ENCODE assay signal across 18 cellular contexts in genomic region chr4:47750771-47751170, GRCh38.
DNase-seq lines count a peak whose midpoint lies in the region; ATAC-seq, FAIRE-seq and TF ChIP-seq lines count a peak whose summit lies in the region.
"Had no signal": no experiment of that assay in that cellular context is flagged by ENCODE, and none has a peak within 500 bp of the region (broad histone marks: within the 10 kb centered on the region; RNA-seq: fewer than 3 reads in every experiment).

No MANE protein-coding gene starts in this region.

- no peak overlapping the region for H3K9ac ChIP-seq in BLaER1 treated with 17β-estradiol and CSF1 and Interleukin-3, amounts not matched to agents 10 nM and 100 nM
- H3K9ac ChIP-seq in astrocyte (ENCODE audit: low read length), result no peak overlapping the region

- 52 to 64% (median 61%) methylated on average over 2 of the region's 2 CpGs for WGBS in heart left ventricle, 4 donors

- peak overlapping the region; percentile 28 to 79 for H3K27ac ChIP-seq in right atrium auricular region
- H3K27ac ChIP-seq in heart left ventricle, result peak overlapping the region in 5 of 12 donors; percentile 36 to 94 (median 43)
- no peak overlapping the region for H3K27ac ChIP-seq in BLaER1 treated with 17β-estradiol and CSF1 and Interleukin-3, amounts not matched to agents 10 nM and 100 nM
- H3K27ac ChIP-seq in astrocyte (ENCODE audit: low read depth, low read length), result no peak overlapping the region
- H3K27ac ChIP-seq: C4-2B had no signal

- no peaks in the 10 kb centered on the region for H4K20me1 ChIP-seq in BLaER1 treated with 17β-estradiol and CSF1 and Interleukin-3, amounts not matched to agents 10 nM and 100 nM
- no peaks in the 10 kb centered on the region for H4K20me1 ChIP-seq in astrocyte (ENCODE audit: insufficient read depth, low read length)

- H3K4me1 Mint-ChIP-seq in astrocyte (ENCODE audit: low read depth, unreplicated experiment), result peaks cover 13% of the 10 kb centered on the region
- H3K4me1 Mint-ChIP-seq: B cell had no signal

- H3K4me1 ChIP-seq in right atrium auricular region (peaks cover 0 to 40% of the 10 kb centered on the region in 2 donors), heart left ventricle (peaks cover 0 to 38% (median 2%) of the 10 kb centered on the region in 12 donors), astrocyte (ENCODE audit: insufficient read depth, low read length) (no peaks in the 10 kb centered on the region)
- peaks cover 0 to 22% (median 15%) of the 10 kb centered on the region in 10 experiments; a peak in 11 of 20 replicates for H3K4me1 ChIP-seq in BLaER1 treated with 17β-estradiol and CSF1 and Interleukin-3, amounts not matched to agents 10 nM and 100 nM

- H3K4me2 ChIP-seq in BLaER1 treated with 17β-estradiol and CSF1 and Interleukin-3, amounts not matched to agents 10 nM and 100 nM, result peak overlapping the region in 8 of 11 experiments; percentile 0 to 68 (median 46); a peak in 14 of 22 replicates
- H3K4me2 ChIP-seq in astrocyte (ENCODE audit: low read length), result no peak overlapping the region

- peaks cover 11% of the 10 kb centered on the region for H3K9me3 Mint-ChIP-seq in astrocyte (ENCODE audit: unreplicated experiment)

- peaks cover 1% of the 10 kb centered on the region for H3K36me3 Mint-ChIP-seq in astrocyte (ENCODE audit: low read depth, unreplicated experiment)

- H3K4me3 ChIP-seq in right atrium auricular region (no peak overlapping the region), heart left ventricle (no peak overlapping the region), astrocyte (ENCODE audit: insufficient read depth, low read depth, low read length) (no peak overlapping the region), fibroblast of villous mesenchyme (ENCODE audit: low read depth, low read length) (no peak overlapping the region)
- H3K4me3 ChIP-seq in BLaER1 treated with 17β-estradiol and CSF1 and Interleukin-3, amounts not matched to agents 10 nM and 100 nM, result no peak overlapping the region

- no peak overlapping the region for H3K4me3 Mint-ChIP-seq in astrocyte (ENCODE audit: unreplicated experiment)
- H3K4me3 Mint-ChIP-seq: B cell; CD4-positive, alpha-beta T cell; H9 had no signal

- H2AFZ ChIP-seq in astrocyte (ENCODE audit: low read depth, low read length), result no peak overlapping the region

- DNase-seq in right atrium auricular region (ENCODE audit: low spot score), result no peak
- DNase-seq in heart left ventricle, result no peak
- DNase-seq in astrocyte (ENCODE audit: low read depth), result no peak
- peak; percentile 75 for DNase-seq in fibroblast of villous mesenchyme (ENCODE audit: low read depth)
- DNase-seq in NAMALWA (ENCODE audit: low spot score), result no peak
- DNase-seq: CD4-positive, alpha-beta T cell; DMS153; DMS79; GDM1; GOT3; H9 had no signal

- no peaks in the 10 kb centered on the region for H3K79me2 ChIP-seq in astrocyte (ENCODE audit: insufficient read depth, low read length)

- no peak for TF ChIP-seq POLR2A in heart left ventricle (IDR thresholded peaks at IDR 0.05)

- no peaks in the 10 kb centered on the region for H3K36me3 ChIP-seq in right atrium auricular region
- H3K36me3 ChIP-seq in heart left ventricle, result no peaks in the 10 kb centered on the region
- no peaks in the 10 kb centered on the region for H3K36me3 ChIP-seq in BLaER1 treated with 17β-estradiol and CSF1 and Interleukin-3, amounts not matched to agents 10 nM and 100 nM
- no peaks in the 10 kb centered on the region for H3K36me3 ChIP-seq in astrocyte (ENCODE audit: insufficient read depth, low read length)

- intact Hi-C loops in heart left ventricle (cut with DNase I), result loop anchor here in 1 of 10 donors (5.0 kb wide), 1 partner anchor 43 kb away; no protein-coding TSS in a partner anchor

- no peak overlapping the region for H3K27ac Mint-ChIP-seq in astrocyte (ENCODE audit: unreplicated experiment)
- H3K27ac Mint-ChIP-seq: B cell; CD4-positive, alpha-beta T cell had no signal

- H3K27me3 ChIP-seq in right atrium auricular region, result no peaks in the 10 kb centered on the region
- no peaks in the 10 kb centered on the region for H3K27me3 ChIP-seq in heart left ventricle
- H3K27me3 ChIP-seq in BLaER1 treated with 17β-estradiol and CSF1 and Interleukin-3, amounts not matched to agents 10 nM and 100 nM, result no peaks in the 10 kb centered on the region
- H3K27me3 ChIP-seq in astrocyte (ENCODE audit: insufficient read depth, low read length), result no peaks in the 10 kb centered on the region

- TF ChIP-seq CTCF in right atrium auricular region (IDR thresholded peaks at IDR 0.05) (no peak), heart left ventricle (IDR thresholded peaks at IDR 0.05) (no peak), astrocyte (IDR thresholded peaks at IDR 0.05; ENCODE audit: insufficient read depth, low read depth, low read length) (no peak), fibroblast of villous mesenchyme (IDR thresholded peaks at IDR 0.05; ENCODE audit: insufficient read depth, low read depth, low read length) (no peak)

- peak; percentile 32 for FAIRE-seq in astrocyte (lab: Jason Lieb, UNC)
- FAIRE-seq: GM12892, GM18507, HTR-8/SVneo had no signal

- ATAC-seq in heart left ventricle, result no peak
- ATAC-seq in GM21825 (IDR thresholded peaks at IDR 0.05; ENCODE audit: unreplicated experiment), result no peak

- peaks cover 1% of the 10 kb centered on the region for H3K27me3 Mint-ChIP-seq in astrocyte (ENCODE audit: low read depth, unreplicated experiment)

- H3K9me3 ChIP-seq in right atrium auricular region (peaks cover 0 to 5% of the 10 kb centered on the region in 2 donors), heart left ventricle (peaks cover 0 to 17% (median 0%) of the 10 kb centered on the region in 12 donors), astrocyte (ENCODE audit: insufficient read depth, low read depth, low read length) (peaks cover 3% of the 10 kb centered on the region)
- peaks cover 19 to 31% (median 26%) of the 10 kb centered on the region in 11 experiments for H3K9me3 ChIP-seq in BLaER1 treated with 17β-estradiol and CSF1 and Interleukin-3, amounts not matched to agents 10 nM and 100 nM (replicated peaks in 1 of 11)

Comparison
In these comparisons a context has a peak if more than half of its experiments do, and no peak if none do; other contexts are left out.
1. H3K27ac ChIP-seq: peak in right atrium auricular region (2 of 2); none in BLaER1 treated with 17β-estradiol and CSF1 and Interleukin-3, amounts not matched to agents 10 nM and 100 nM (0 of 11) and astrocyte (single experiment).